ENCODE assay signal across 25 cellular contexts in the genomic region with DNA sequence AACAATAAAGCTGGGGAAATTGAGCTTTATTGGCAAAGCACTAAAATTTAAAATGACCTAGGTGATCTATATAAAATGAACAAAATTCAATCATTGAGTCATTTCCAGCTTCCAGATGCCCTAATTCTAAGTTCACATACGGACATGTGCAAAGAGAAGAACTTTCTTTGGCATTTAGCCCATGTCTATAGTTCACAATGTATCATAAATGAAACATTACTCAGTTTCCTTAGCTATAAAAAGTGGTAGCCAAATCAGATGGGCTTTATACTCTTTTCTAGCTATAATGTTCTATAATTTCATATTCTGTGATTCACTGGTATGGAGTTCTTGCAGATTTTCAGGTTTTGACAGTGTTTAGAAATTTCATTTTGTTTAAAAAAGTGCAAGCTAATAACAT.
A peak's percentile ranks its signal among the peaks of the same experiment; 100 is the strongest.
DNase-seq lines count a peak whose midpoint lies in the region; ATAC-seq, FAIRE-seq and TF ChIP-seq lines count a peak whose summit lies in the region.
"Had no signal": no experiment of that assay in that cellular context is flagged by ENCODE, and none has a peak within 500 bp of the region (broad histone marks: within the 10 kb centered on the region; RNA-seq: fewer than 3 reads in every experiment).

No MANE protein-coding gene starts in this region.

- WGBS in aorta, 2 donors, result 68 to 71% methylated on average over 1 of the region's 1 CpG

- dilution Hi-C loops in endothelial cell of umbilical vein (cut with MboI; ENCODE audit: extremely low pct_ligation_motif_present, low sequenced_read_pairs), result no loop called here

- peak overlapping the region; percentile 20 for H3K4me2 ChIP-seq in endothelial cell of umbilical vein (ENCODE audit: insufficient read depth, low read length)
- H3K4me2 ChIP-seq: GM23338 had no signal

- intact Hi-C loops in endothelial cell of umbilical vein (cut with micrococcal nuclease), result loop anchor here (1.0 kb wide), 2 partner anchors 25 to 29 kb away; no protein-coding TSS in a partner anchor
- intact Hi-C loops in aorta (cut with DNase I), result no loop called here

- no peak overlapping the region for H3K9ac ChIP-seq in endothelial cell of umbilical vein (replicated peaks; ENCODE audit: extremely low read depth, insufficient read depth, low read length)

- DNase-seq in ELR (ENCODE audit: low read depth), result peak; percentile 2
- DNase-seq in astrocyte of the spinal cord (ENCODE audit: low read depth, low spot score), result peak; percentile 9
- DNase-seq in endothelial cell of umbilical vein (ENCODE audit: low read depth, low spot score), result peak; percentile 78
- peak; percentile 53 to 78 for DNase-seq in lung microvascular endothelial cell (ENCODE audit: low read depth in 2 of 2)
- no peak for DNase-seq in aorta
- DNase-seq in SW480 (ENCODE audit: low spot score), result no peak
- DNase-seq: 8988T, ACHN, BE2C, Calu3, DMS79 treated with DMSO at 0.1 percent for 48 hours, H9, KBM-7, MG63, NCI-H1417, NCI-H1694, NCI-H2029 treated with DMSO at 0.1 percent for 48 hours, NCI-H526 treated with DMSO at 0.1 percent for 48 hours, RPMI8226, SIG-M5 had no signal

- POLR2A ChIA-PET in endothelial cell of umbilical vein (lab: Charles Lee), result no interaction called here

- no peak for TF ChIP-seq POLR2A in endothelial cell of umbilical vein (IDR thresholded peaks at IDR 0.05; ENCODE audit: low read depth, low read length)

- H3K9me1 ChIP-seq in endothelial cell of umbilical vein (replicated peaks; ENCODE audit: control insufficient read depth, extremely low read depth, insufficient read depth, low read length), result no peaks in the 10 kb centered on the region

- ATAC-seq in GM18517 (IDR thresholded peaks at IDR 0.05; ENCODE audit: unreplicated experiment) (no peak), aorta (ENCODE audit: low FRiP score) (no peak), HG03280 (IDR thresholded peaks at IDR 0.05; ENCODE audit: unreplicated experiment) (no peak)
- ATAC-seq: GM23338 had no signal

- no peaks in the 10 kb centered on the region for H3K36me3 ChIP-seq in endothelial cell of umbilical vein (ENCODE audit: control insufficient read depth in 2 of 2, extremely low read depth in 1 of 2, insufficient read depth in 2 of 2, low read length in 2 of 2)
- H3K36me3 ChIP-seq in aorta (ENCODE audit: control insufficient read depth in 1 of 2, insufficient read depth in 2 of 2, low read length in 1 of 2), result no peaks in the 10 kb centered on the region
- H3K36me3 ChIP-seq: BE2C, MG63 had no signal

- no peak overlapping the region for H2AFZ ChIP-seq in endothelial cell of umbilical vein (ENCODE audit: low read depth, low read length)
- H2AFZ ChIP-seq: GM23338 had no signal

- no peak for TF ChIP-seq CTCF in astrocyte of the spinal cord (IDR thresholded peaks at IDR 0.05; ENCODE audit: low read depth, low read length)
- TF ChIP-seq CTCF in endothelial cell of umbilical vein (IDR thresholded peaks at IDR 0.05; ENCODE audit: extremely low read depth in 1 of 2, insufficient read depth in 1 of 2, low read depth in 1 of 2, low read length in 2 of 2), result no peak

- CTCF ChIA-PET in endothelial cell of umbilical vein (lab: Charles Lee), result interaction anchor here (0.6 to 1.6 kb wide), 9 partner anchors 13 to 304 kb away, joined by 3 to 9 read pairs (median 3); no protein-coding TSS in a partner anchor

- no peaks in the 10 kb centered on the region for H3K9me3 ChIP-seq in endothelial cell of umbilical vein (replicated peaks; ENCODE audit: control insufficient read depth, insufficient read depth, low read length)
- no peaks in the 10 kb centered on the region for H3K9me3 ChIP-seq in aorta (ENCODE audit: control insufficient read depth, low read length)
- H3K9me3 ChIP-seq: BE2C, MG63 had no signal

- H3K4me1 ChIP-seq in endothelial cell of umbilical vein (ENCODE audit: control insufficient read depth, extremely low read depth, insufficient read depth, low read length) (peaks cover 19% of the 10 kb centered on the region), aorta (ENCODE audit: control insufficient read depth in 1 of 2, insufficient read depth in 2 of 2, low read length in 2 of 2) (no peaks in the 10 kb centered on the region)
- H3K4me1 ChIP-seq: BE2C had no signal

- H3K4me3 ChIP-seq in astrocyte of the spinal cord (ENCODE audit: low read depth, low read length) (no peak overlapping the region), endothelial cell of umbilical vein (replicated peaks in 1 of 3; ENCODE audit: insufficient read depth in 1 of 3, low read depth in 1 of 3, low read length in 3 of 3) (no peak overlapping the region), aorta (ENCODE audit: low read length in 2 of 2) (no peak overlapping the region)
- H3K4me3 ChIP-seq: GM23338, MG63, SK-N-MC had no signal

- in situ Hi-C loops in astrocyte of the spinal cord (cut with HindIII; ENCODE audit: low sequenced_read_pairs), result no loop called here

- no peak for FAIRE-seq in endothelial cell of umbilical vein (lab: Jason Lieb, UNC)
- FAIRE-seq: GM18507 had no signal

- no peaks in the 10 kb centered on the region for H3K27me3 ChIP-seq in endothelial cell of umbilical vein (ENCODE audit: control insufficient read depth in 2 of 2, insufficient read depth in 2 of 2, low read length in 2 of 2)
- no peaks in the 10 kb centered on the region for H3K27me3 ChIP-seq in aorta (ENCODE audit: control insufficient read depth in 1 of 2, insufficient read depth in 2 of 2, low read length in 1 of 2)
- H3K27me3 ChIP-seq: BE2C, MG63 had no signal

- H4K20me1 ChIP-seq in endothelial cell of umbilical vein (replicated peaks; ENCODE audit: control insufficient read depth, extremely low read depth, insufficient read depth, low read length), result no peaks in the 10 kb centered on the region

- no TSS peak for BruUV-seq in endothelial cell of umbilical vein (replicated peaks; lab: Mats Ljungman, UMichigan)

- no peaks in the 10 kb centered on the region for H3K79me2 ChIP-seq in endothelial cell of umbilical vein (ENCODE audit: control insufficient read depth, insufficient read depth, low read length)

- H3K27ac ChIP-seq in endothelial cell of umbilical vein (ENCODE audit: insufficient read depth, low read depth, low read length) (peak overlapping the region; percentile 72), aorta (ENCODE audit: low read depth in 1 of 2, low read length in 2 of 2) (no peak overlapping the region)
- H3K27ac ChIP-seq: SK-N-MC had no signal

TF ChIP-seq in endothelial cell of umbilical vein, 7 proteins besides CTCF, POLR2A, EP300 and RAD21:
- TF ChIP-seq MAX (IDR thresholded peaks at IDR 0.05; ENCODE audit: insufficient read depth, insufficient read length) (no peak), MYC (IDR thresholded peaks at IDR 0.05; ENCODE audit: low read depth, low read length) (no peak), GATA2 (IDR thresholded peaks at IDR 0.05; ENCODE audit: insufficient read depth, insufficient read length, low read depth, low read length) (peak; percentile 51), FOS (IDR thresholded peaks at IDR 0.05; ENCODE audit: borderline replicate concordance, insufficient read depth, low read length) (peak; percentile 73), JUN (IDR thresholded peaks at IDR 0.05; ENCODE audit: borderline replicate concordance, insufficient read depth, insufficient read length, low read depth) (peak; percentile 49), POLR2AphosphoS5 (IDR thresholded peaks at IDR 0.05; ENCODE audit: insufficient read depth, low read depth, low read length) (peak; percentile 14), EZH2 (IDR thresholded peaks at IDR 0.05; ENCODE audit: borderline replicate concordance, low read depth, low read length, severe bottlenecking) (no peak)

Comparison
In these comparisons a context has a peak if more than half of its experiments do, and no peak if none do; other contexts are left out.
1. DNase-seq: peak in ELR (single experiment), astrocyte of the spinal cord (single experiment), endothelial cell of umbilical vein (single experiment) and lung microvascular endothelial cell (2 of 2); none in aorta (0 of 2) and SW480 (single experiment).